In the genomic region with DNA sequence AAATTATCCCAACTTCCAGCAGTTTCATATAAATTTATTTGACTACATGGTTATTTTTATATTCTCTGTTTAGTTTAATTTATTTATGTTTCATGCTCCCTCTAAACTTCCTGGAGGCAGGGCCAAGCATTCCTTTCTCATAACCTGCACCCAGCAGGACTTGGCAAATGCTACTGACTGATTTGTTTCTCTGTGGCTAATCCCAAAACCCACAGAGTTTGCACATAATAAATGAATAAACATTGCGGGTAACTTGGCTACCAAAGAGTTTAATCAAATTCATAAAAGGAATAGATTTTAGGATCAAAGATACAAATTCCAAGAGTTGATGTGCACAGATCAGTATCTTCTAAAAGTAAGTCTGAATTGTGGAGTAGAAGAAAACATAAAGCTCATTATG, we compare ENCODE assay signal across 19 cellular contexts.
"Had no signal": no experiment of that assay in that cellular context is flagged by ENCODE, and none has a peak within 500 bp of the region (broad histone marks: within the 10 kb centered on the region; RNA-seq: fewer than 3 reads in every experiment).

No MANE protein-coding gene starts in this region.

- H3K27me3 ChIP-seq: upper lobe of right lung had no signal

- H3K36me3 Mint-ChIP-seq: natural killer cell had no signal

- H3K4me3 Mint-ChIP-seq: activated CD4-positive, alpha-beta T cell treated with anti-CD3 and anti-CD28 coated beads, Interleukin-2, amount 10 ng/mL, durations not matched to agents 7 days and 5 days; activated T-cell treated with anti-CD3 and anti-CD28 coated beads, Interleukin-2, amount 50 U/mL, for 4 hours; natural killer cell had no signal

- ATAC-seq: activated CD4-positive, CD25-positive, alpha-beta regulatory T cell treated with anti-CD3 and anti-CD28 coated beads, Interleukin-2, amount 50 U/mL, for 24 hours; activated T-cell treated with anti-CD3 and anti-CD28 coated beads, Interleukin-2, amount 50 U/mL, for 4 hours; esophagus mucosa; left cardiac atrium; natural killer cell; upper lobe of right lung had no signal

- H3K4me1 Mint-ChIP-seq: activated CD4-positive, alpha-beta T cell treated with anti-CD3 and anti-CD28 coated beads, Interleukin-2, amount 10 ng/mL, durations not matched to agents 7 days and 5 days; natural killer cell had no signal

- H3K4me3 ChIP-seq: coronary artery, upper lobe of right lung had no signal

- DNase-seq: activated CD4-positive, alpha-beta T cell treated with anti-CD3 and anti-CD28 coated beads, Interleukin-2, amount 10 ng/mL, durations not matched to agents 7 days and 5 days; activated CD8-positive, alpha-beta memory T cell treated with anti-CD3 and anti-CD28 coated beads, Interleukin-2, amount 50 U/mL, for 4 hours; activated effector memory CD4-positive, alpha-beta T cell treated with Interleukin-2 at 50 U/mL for 16 hours; activated naive CD4-positive, alpha-beta T cell treated with anti-CD3 and anti-CD28 coated beads, Interleukin-2, amount 50 U/mL, for 16 hours; activated T-cell treated with anti-CD3 and anti-CD28 coated beads, Interleukin-2, amount 50 U/mL, for 4 hours; aorta; central memory CD4-positive, alpha-beta T cell; left cardiac atrium; mesendoderm; natural killer cell; occipital lobe; stimulated activated CD8-positive, alpha-beta memory T cell treated with anti-CD3 and anti-CD28 coated beads, Interleukin-4, amount 100 ng/mL, for 48 hours; stimulated activated naive CD4-positive, alpha-beta T cell; T-helper 1 cell; T1000; upper lobe of right lung had no signal

- H3K27ac Mint-ChIP-seq: activated CD4-positive, alpha-beta T cell treated with anti-CD3 and anti-CD28 coated beads, Interleukin-2, amount 10 ng/mL, durations not matched to agents 7 days and 5 days; natural killer cell had no signal

- H3K36me3 ChIP-seq: upper lobe of right lung had no signal

- H3K9me3 ChIP-seq: upper lobe of right lung had no signal

- H3K9me3 Mint-ChIP-seq: activated CD4-positive, alpha-beta T cell treated with anti-CD3 and anti-CD28 coated beads, Interleukin-2, amount 10 ng/mL, durations not matched to agents 7 days and 5 days; activated T-cell treated with anti-CD3 and anti-CD28 coated beads, Interleukin-2, amount 50 U/mL, for 4 hours; natural killer cell had no signal

- H3K27ac ChIP-seq: coronary artery, upper lobe of right lung had no signal
